ENCODE assay signal across 19 cellular contexts in the genomic region with DNA sequence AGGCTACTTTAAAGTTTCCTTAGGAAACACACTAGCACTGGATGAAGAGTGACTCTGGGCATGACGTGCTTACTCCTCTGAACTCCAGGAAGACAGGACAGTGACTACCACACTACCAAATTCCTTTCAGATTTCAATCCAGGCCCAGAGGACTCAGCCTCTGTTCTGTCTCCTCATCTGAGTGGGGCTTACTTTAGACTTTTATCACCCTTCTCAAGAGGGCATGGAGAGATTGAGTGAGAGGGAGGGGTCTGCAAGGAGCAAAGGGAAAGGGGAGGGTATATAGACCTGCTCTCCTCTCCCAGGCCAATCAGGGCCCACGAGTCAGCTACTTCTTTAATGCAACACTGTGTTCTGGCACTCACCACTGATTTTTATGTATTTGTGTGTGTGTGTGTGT.
"Had no signal": no experiment of that assay in that cellular context is flagged by ENCODE, and none has a peak within 500 bp of the region (broad histone marks: within the 10 kb centered on the region; RNA-seq: fewer than 3 reads in every experiment).

No MANE protein-coding gene starts in this region.

- H3K27ac Mint-ChIP-seq: brain, endodermal cell, neural progenitor cell had no signal

- H3K36me3 Mint-ChIP-seq: brain, neural progenitor cell had no signal

- H3K4me3 Mint-ChIP-seq: activated CD4-positive, alpha-beta T cell treated with anti-CD3 and anti-CD28 coated beads for 36 hours; activated T-helper 17 cell treated with anti-CD3 and anti-CD28 coated beads, Interleukin-2, amount 50 U/mL, for 72 hours; brain; central memory CD8-positive, alpha-beta T cell; endodermal cell; neural progenitor cell; T-helper 17 cell had no signal

- H3K4me1 Mint-ChIP-seq: brain, neural progenitor cell had no signal

- H3K9me3 Mint-ChIP-seq: activated T-helper 17 cell treated with anti-CD3 and anti-CD28 coated beads, Interleukin-2, amount 50 U/mL, for 72 hours; brain; central memory CD8-positive, alpha-beta T cell; endodermal cell; neural progenitor cell had no signal

- ATAC-seq: activated CD4-positive, alpha-beta T cell treated with anti-CD3 and anti-CD28 coated beads for 36 hours; activated T-helper 17 cell treated with anti-CD3 and anti-CD28 coated beads, Interleukin-2, amount 50 U/mL, for 72 hours; foreskin keratinocyte; left lobe of liver; T-helper 17 cell had no signal

- DNase-seq: activated CD4-positive, alpha-beta T cell treated with anti-CD3 and anti-CD28 coated beads for 36 hours; activated naive CD4-positive, alpha-beta T cell; anterior cingulate cortex; colonic mucosa; endodermal cell; foreskin keratinocyte; glutamatergic neuron; hippocampal formation; midbrain; stimulated activated CD4-positive, alpha-beta T cell treated with anti-CD3 and anti-CD28 coated beads, Interleukin-15, amount 100 ng/mL, for 24 hours; stimulated activated CD4-positive, alpha-beta T cell treated with anti-CD3 and anti-CD28 coated beads, Interleukin-2, amount 100 ng/mL, for 48 hours; T-helper 17 cell; thyroid gland; WERI-Rb-1 had no signal

- H3K27me3 Mint-ChIP-seq: activated CD4-positive, alpha-beta T cell treated with anti-CD3 and anti-CD28 coated beads for 36 hours; activated T-helper 17 cell treated with anti-CD3 and anti-CD28 coated beads, Interleukin-2, amount 50 U/mL, for 72 hours; brain; central memory CD8-positive, alpha-beta T cell; T-helper 17 cell had no signal
